In the genomic region with DNA sequence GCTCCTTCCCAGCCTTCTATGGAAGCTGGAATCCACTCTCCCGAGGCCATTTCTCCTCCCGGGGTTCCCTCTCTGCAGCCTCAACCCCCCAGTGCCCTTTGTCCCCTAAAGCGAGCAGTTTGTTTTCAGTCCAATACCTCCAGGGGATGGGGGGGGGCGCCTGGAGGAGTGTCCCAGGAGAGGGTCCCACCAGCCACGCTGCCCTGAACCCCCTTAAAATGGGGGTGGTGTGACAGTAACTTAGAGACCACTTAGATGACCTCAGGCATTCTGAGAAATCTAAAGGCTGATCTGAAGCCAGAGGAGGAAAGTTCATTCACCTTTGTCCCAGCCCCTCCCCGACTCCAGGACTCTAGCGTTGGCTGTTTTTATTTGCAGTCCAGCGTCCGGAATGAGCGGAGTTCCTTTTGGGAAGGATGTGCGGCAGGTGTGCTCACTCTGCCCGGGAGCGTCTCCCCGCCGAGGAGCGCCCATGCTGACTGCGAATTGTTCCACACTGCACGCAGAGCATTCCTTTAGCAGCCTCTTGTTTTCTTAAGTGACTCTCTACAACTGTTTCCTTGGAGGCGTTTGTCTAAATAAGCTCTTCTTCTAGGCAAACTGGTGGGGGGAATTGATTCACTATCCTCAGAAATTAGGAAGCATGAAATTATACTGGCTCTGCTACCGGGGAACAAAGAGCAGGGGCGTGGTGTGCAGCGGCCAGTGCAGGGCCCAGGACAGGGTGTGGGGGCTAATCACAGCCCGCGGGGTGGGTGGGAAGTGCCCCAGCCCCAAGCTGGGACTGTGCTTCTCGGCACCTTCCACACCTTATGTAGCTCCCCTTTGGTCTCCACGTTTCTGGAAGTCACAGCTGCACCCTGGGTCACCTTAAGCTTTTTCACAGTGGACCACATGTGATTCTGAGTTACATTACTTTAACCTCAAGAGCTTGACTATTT, we compare ENCODE assay signal across 1 cellular context.
TF ChIP-seq lines count a peak whose summit lies in the region.

No MANE protein-coding gene starts in this region.

TF ChIP-seq in IMR-90, 13 proteins besides CTCF, POLR2A, EP300 and RAD21:
- TF ChIP-seq SMC3 (IDR thresholded peaks at IDR 0.05; ENCODE audit: low read depth, low read length) = no peak
- TF ChIP-seq, protein P1, sequence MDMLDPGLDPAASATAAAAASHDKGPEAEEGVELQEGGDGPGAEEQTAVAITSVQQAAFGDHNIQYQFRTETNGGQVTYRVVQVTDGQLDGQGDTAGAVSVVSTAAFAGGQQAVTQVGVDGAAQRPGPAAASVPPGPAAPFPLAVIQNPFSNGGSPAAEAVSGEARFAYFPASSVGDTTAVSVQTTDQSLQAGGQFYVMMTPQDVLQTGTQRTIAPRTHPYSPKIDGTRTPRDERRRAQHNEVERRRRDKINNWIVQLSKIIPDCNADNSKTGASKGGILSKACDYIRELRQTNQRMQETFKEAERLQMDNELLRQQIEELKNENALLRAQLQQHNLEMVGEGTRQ (IDR thresholded peaks at IDR 0.05; ENCODE audit: low read depth, low read length) = no peak
- TF ChIP-seq RCOR1 (IDR thresholded peaks at IDR 0.05; ENCODE audit: insufficient replicate concordance, low read length) = no peak
- TF ChIP-seq RFX5 (IDR thresholded peaks at IDR 0.05; ENCODE audit: low read depth, low read length) = no peak
- TF ChIP-seq NFE2L2 (IDR thresholded peaks at IDR 0.05; ENCODE audit: low read depth, low read length) = no peak
- TF ChIP-seq MAFK (IDR thresholded peaks at IDR 0.05; ENCODE audit: low read depth, low read length) = no peak
- TF ChIP-seq CHD1 (IDR thresholded peaks at IDR 0.05; ENCODE audit: low read depth, low read length) = no peak
- TF ChIP-seq MAZ (IDR thresholded peaks at IDR 0.05; ENCODE audit: borderline replicate concordance, low read depth, low read length) = no peak
- TF ChIP-seq, protein P2, sequence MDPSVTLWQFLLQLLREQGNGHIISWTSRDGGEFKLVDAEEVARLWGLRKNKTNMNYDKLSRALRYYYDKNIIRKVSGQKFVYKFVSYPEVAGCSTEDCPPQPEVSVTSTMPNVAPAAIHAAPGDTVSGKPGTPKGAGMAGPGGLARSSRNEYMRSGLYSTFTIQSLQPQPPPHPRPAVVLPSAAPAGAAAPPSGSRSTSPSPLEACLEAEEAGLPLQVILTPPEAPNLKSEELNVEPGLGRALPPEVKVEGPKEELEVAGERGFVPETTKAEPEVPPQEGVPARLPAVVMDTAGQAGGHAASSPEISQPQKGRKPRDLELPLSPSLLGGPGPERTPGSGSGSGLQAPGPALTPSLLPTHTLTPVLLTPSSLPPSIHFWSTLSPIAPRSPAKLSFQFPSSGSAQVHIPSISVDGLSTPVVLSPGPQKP (IDR thresholded peaks at IDR 0.05; ENCODE audit: borderline replicate concordance, low read depth, low read length) = no peak
- TF ChIP-seq CEBPB (IDR thresholded peaks at IDR 0.05; ENCODE audit: low read depth, low read length) = no peak
- TF ChIP-seq MXI1 (IDR thresholded peaks at IDR 0.05; ENCODE audit: borderline replicate concordance, low read depth, low read length) = no peak
